Comparison of ENCODE assay signal across 8 cellular contexts in the genomic region with DNA sequence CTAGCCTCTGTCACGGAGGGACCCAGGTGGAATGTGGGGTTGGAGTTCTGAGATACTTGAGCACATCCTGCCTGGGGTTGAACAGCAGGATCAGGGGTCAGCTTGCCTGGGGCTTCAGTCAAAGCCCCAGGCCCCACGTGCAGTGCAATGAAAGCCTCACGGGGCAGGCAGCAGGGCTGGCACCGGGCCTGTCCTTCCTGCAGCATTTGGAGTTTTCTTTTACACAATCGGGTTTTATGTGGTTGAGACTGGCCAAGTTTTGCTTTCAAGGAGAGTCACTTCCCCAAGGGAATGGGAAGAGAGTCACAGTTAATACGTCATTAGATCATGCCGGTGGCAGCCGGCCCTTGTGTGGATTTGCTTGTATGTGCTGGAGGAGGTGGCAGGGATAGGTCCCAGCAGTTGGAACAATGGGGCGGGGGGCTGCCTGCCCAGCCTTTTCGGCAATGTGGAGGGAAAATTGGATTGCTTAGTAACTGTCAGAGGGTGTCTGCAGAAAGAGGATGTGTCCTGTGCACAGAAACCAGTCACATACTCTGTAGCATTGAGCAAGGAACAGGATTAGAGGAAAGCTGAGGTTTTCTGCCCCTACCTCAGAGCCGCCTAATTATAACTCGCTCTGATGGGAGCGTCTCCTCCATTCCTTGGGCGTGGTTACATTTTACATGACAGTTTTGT. TPM values are rescaled to one million over a fixed set of nuclear protein-coding genes. Genes with fewer than 3 reads are reported as not detected.
DNase-seq lines count a peak whose midpoint lies in the region; ATAC-seq and TF ChIP-seq lines count a peak whose summit lies in the region.

No MANE protein-coding gene starts in this region.

- no peaks in the 10 kb centered on the region for H3K9me3 Mint-ChIP-seq in CD4-positive, CD25-positive, alpha-beta regulatory T cell

- no peak for DNase-seq in CD4-positive, CD25-positive, alpha-beta regulatory T cell
- DNase-seq in NT2/D1 (ENCODE audit: low read depth, low spot score), result no peak
- DNase-seq in fibroblast of mammary gland (ENCODE audit: low read depth), result peak; percentile 86
- DNase-seq in osteoblast (ENCODE audit: insufficient read length, low spot score, missing footprints), result peak; percentile 90
- no peak for DNase-seq in activated T-cell treated with anti-CD3 and anti-CD28 coated beads for 4 hours
- no peak for DNase-seq in effector memory CD4-positive, alpha-beta T cell
- DNase-seq in GM20000 (ENCODE audit: low spot score), result no peak
- no peak for DNase-seq in activated naive CD4-positive, alpha-beta T cell treated with Interleukin-2 at 50 U/mL for 16 hours

- peak overlapping the region in 1 of 4 donors; percentile 89 for H3K4me3 Mint-ChIP-seq in CD4-positive, CD25-positive, alpha-beta regulatory T cell

- H3K27me3 Mint-ChIP-seq in CD4-positive, CD25-positive, alpha-beta regulatory T cell, result no peaks in the 10 kb centered on the region

- ATAC-seq in CD4-positive, CD25-positive, alpha-beta regulatory T cell (ENCODE audit: low read depth in 2 of 2), result no peak

- no peaks in the 10 kb centered on the region for H3K36me3 ChIP-seq in CD4-positive, CD25-positive, alpha-beta regulatory T cell (ENCODE audit: control insufficient read depth, insufficient read depth, low read length)
- H3K36me3 ChIP-seq in NT2/D1 (ENCODE audit: insufficient read depth, insufficient read length, low read length) (peaks cover 33% of the 10 kb centered on the region), osteoblast (ENCODE audit: insufficient read depth, low read length) (no peaks in the 10 kb centered on the region)
- H3K36me3 ChIP-seq in effector memory CD4-positive, alpha-beta T cell (ENCODE audit: control insufficient read depth, insufficient read depth, low read length), result no peaks in the 10 kb centered on the region

- peaks cover 5% of the 10 kb centered on the region for H3K36me3 Mint-ChIP-seq in CD4-positive, CD25-positive, alpha-beta regulatory T cell

- no peaks in the 10 kb centered on the region for H3K27me3 ChIP-seq in CD4-positive, CD25-positive, alpha-beta regulatory T cell (ENCODE audit: control insufficient read depth, insufficient read depth, low read length)
- H3K27me3 ChIP-seq in NT2/D1 (ENCODE audit: insufficient read depth, insufficient read length) (no peaks in the 10 kb centered on the region), osteoblast (ENCODE audit: insufficient read depth, low read length) (no peaks in the 10 kb centered on the region)
- H3K27me3 ChIP-seq in effector memory CD4-positive, alpha-beta T cell (replicated peaks; ENCODE audit: control insufficient read depth, insufficient read depth, low read length, poor library complexity, severe bottlenecking), result no peaks in the 10 kb centered on the region

- peaks cover 19% of the 10 kb centered on the region for H3K4me1 ChIP-seq in CD4-positive, CD25-positive, alpha-beta regulatory T cell (ENCODE audit: control insufficient read depth, insufficient read depth, low read length, poor library complexity, severe bottlenecking)
- H3K4me1 ChIP-seq in NT2/D1 (ENCODE audit: insufficient read depth, insufficient read length) (peaks cover 8% of the 10 kb centered on the region), osteoblast (ENCODE audit: insufficient read depth, low read length) (peaks cover 28% of the 10 kb centered on the region)
- H3K4me1 ChIP-seq in effector memory CD4-positive, alpha-beta T cell (ENCODE audit: control insufficient read depth, insufficient read depth, low read length, poor library complexity, severe bottlenecking), result peaks cover 12% of the 10 kb centered on the region

- H3K79me2 ChIP-seq in osteoblast (ENCODE audit: insufficient read depth, low read length), result peaks cover 5% of the 10 kb centered on the region

- no peak overlapping the region for H3K27ac ChIP-seq in CD4-positive, CD25-positive, alpha-beta regulatory T cell (ENCODE audit: insufficient read depth, low read length, poor library complexity, severe bottlenecking)
- H3K27ac ChIP-seq in osteoblast (ENCODE audit: low read depth, low read length), result peak overlapping the region; percentile 88
- no peak overlapping the region for H3K27ac ChIP-seq in effector memory CD4-positive, alpha-beta T cell (ENCODE audit: insufficient read depth, low read length, poor library complexity, severe bottlenecking)

- peak overlapping the region; percentile 7 for H2AFZ ChIP-seq in osteoblast (ENCODE audit: low read length)

- H3K9ac ChIP-seq in NT2/D1 (ENCODE audit: insufficient read length, low read depth), result peak overlapping the region; percentile 1

- H3K4me1 Mint-ChIP-seq in CD4-positive, CD25-positive, alpha-beta regulatory T cell, result peaks cover 7 to 37% (median 21%) of the 10 kb centered on the region in 4 donors

- H3K27ac Mint-ChIP-seq in CD4-positive, CD25-positive, alpha-beta regulatory T cell, result peak overlapping the region in 2 of 3 donors; percentile 26 to 41

- H4K20me1 ChIP-seq in osteoblast (ENCODE audit: insufficient read depth, low read length), result no peaks in the 10 kb centered on the region

- no peak for TF ChIP-seq CTCF in fibroblast of mammary gland (conservative IDR thresholded peaks at IDR 0.05; ENCODE audit: control insufficient read depth, insufficient read depth, low read depth, low read length)
- no peak for TF ChIP-seq CTCF in osteoblast (IDR thresholded peaks at IDR 0.05; ENCODE audit: extremely low read depth, low read depth, low read length)
- no peak for TF ChIP-seq CTCF in GM20000 (IDR thresholded peaks at IDR 0.05; ENCODE audit: extremely low read depth, missing control alignments)

- H3K9me3 ChIP-seq in CD4-positive, CD25-positive, alpha-beta regulatory T cell (ENCODE audit: control insufficient read depth in 2 of 2, low read length in 2 of 2), result no peaks in the 10 kb centered on the region
- H3K9me3 ChIP-seq in NT2/D1 (ENCODE audit: insufficient read depth, low read length) (peaks cover 5% of the 10 kb centered on the region; the same call in 1 of the 2 replicates), osteoblast (ENCODE audit: low read depth, low read length) (no peaks in the 10 kb centered on the region)
- no peaks in the 10 kb centered on the region for H3K9me3 ChIP-seq in effector memory CD4-positive, alpha-beta T cell (ENCODE audit: control insufficient read depth, low read length)

- H3K4me2 ChIP-seq in osteoblast (ENCODE audit: insufficient read depth, low read length), result peak overlapping the region; percentile 24

- H3K4me3 ChIP-seq in CD4-positive, CD25-positive, alpha-beta regulatory T cell (ENCODE audit: low read depth, low read length), result no peak overlapping the region
- no peak overlapping the region for H3K4me3 ChIP-seq in NT2/D1 (ENCODE audit: insufficient read length, low read depth)
- no peak overlapping the region for H3K4me3 ChIP-seq in fibroblast of mammary gland (ENCODE audit: control insufficient read depth, low read depth, low read length)
- no peak overlapping the region for H3K4me3 ChIP-seq in osteoblast (ENCODE audit: insufficient read depth, low read length)
- H3K4me3 ChIP-seq in effector memory CD4-positive, alpha-beta T cell (ENCODE audit: insufficient read depth, low read depth, low read length, poor library complexity, severe bottlenecking), result no peak overlapping the region

RNA-seq across cellular contexts. Expression of gene RMI2, which starts 4.5 kb away (rescaled TPM):
- total RNA-seq in CD4-positive, CD25-positive, alpha-beta regulatory T cell, result 4.3 TPM
- polyA plus RNA-seq in CD4-positive, CD25-positive, alpha-beta regulatory T cell, result 10 to 100 TPM in 2 of 4 donors, 1 to 10 TPM in 2; 7.4 to 15.3 (median 11.1) TPM
- 1.4 and 1.8 TPM in 2 replicates for total RNA-seq in osteoblast

Comparison
In these comparisons a context has a peak if more than half of its experiments do, and no peak if none do; other contexts are left out.
1. DNase-seq: peak in fibroblast of mammary gland (single experiment) and osteoblast (single experiment); none in CD4-positive, CD25-positive, alpha-beta regulatory T cell (0 of 3), NT2/D1 (single experiment), activated T-cell treated with anti-CD3 and anti-CD28 coated beads for 4 hours (single experiment), effector memory CD4-positive, alpha-beta T cell (0 of 3), GM20000 (single experiment) and activated naive CD4-positive, alpha-beta T cell treated with Interleukin-2 at 50 U/mL for 16 hours (single experiment).